33 cellular contexts compared by ENCODE assay signal in genomic region chr1:93728480-93729131, GRCh38. TPM values are rescaled to one million over a fixed set of nuclear protein-coding genes. Genes with fewer than 3 reads are reported as not detected.
DNase-seq lines count a peak whose midpoint lies in the region; ATAC-seq, FAIRE-seq and TF ChIP-seq lines count a peak whose summit lies in the region.
"Had no signal": no experiment of that assay in that cellular context is flagged by ENCODE, and none has a peak within 500 bp of the region (broad histone marks: within the 10 kb centered on the region; RNA-seq: fewer than 3 reads in every experiment).

No MANE protein-coding gene starts in this region.

- H2BK120ac ChIP-seq in IMR-90 (ENCODE audit: low read depth, low read length): no peak overlapping the region

- no peak for TF ChIP-seq POLR2A in IMR-90 (IDR thresholded peaks at IDR 0.05; ENCODE audit: low read depth, low read length)
- no peak for TF ChIP-seq POLR2A in K562 (conservative IDR thresholded peaks at IDR 0.05)

- no peaks in the 10 kb centered on the region for H3K79me1 ChIP-seq in IMR-90 (ENCODE audit: low read depth in 1 of 2, low read length in 2 of 2)

- POLR2A ChIA-PET in IMR-90 (lab: Charles Lee; ENCODE audit: unreplicated experiment) (no interaction called here), K562 (lab: Yijun Ruan, JAX) (no interaction called here)

- no peak overlapping the region for H2BK5ac ChIP-seq in IMR-90 (ENCODE audit: low read depth, low read length, poor library complexity, severe bottlenecking)

- H3K9me3 Mint-ChIP-seq in immature natural killer cell: no peaks in the 10 kb centered on the region
- H3K9me3 Mint-ChIP-seq in activated naive CD4-positive, alpha-beta T cell treated with anti-CD3 and anti-CD28 coated beads, Interleukin-2, amount 10 ng/mL, durations not matched to agents 7 days and 5 days: no peaks in the 10 kb centered on the region
- H3K9me3 Mint-ChIP-seq: activated CD4-positive, alpha-beta T cell treated with anti-CD3 and anti-CD28 coated beads, Interleukin-2, amount 10 ng/mL, durations not matched to agents 24 days and 14 days; HFFc6; naive thymus-derived CD8-positive, alpha-beta T cell had no signal

- peaks cover 2% of the 10 kb centered on the region; the same call in 1 of the 2 replicates for H3K9me1 ChIP-seq in IMR-90 (ENCODE audit: insufficient read depth, low read length)
- no peaks in the 10 kb centered on the region for H3K9me1 ChIP-seq in K562 (ENCODE audit: control insufficient read depth, insufficient read depth, low read length)

- H4K20me1 ChIP-seq in IMR-90 (ENCODE audit: insufficient read depth, low read length) (no peaks in the 10 kb centered on the region), K562 (replicated peaks; ENCODE audit: control insufficient read depth, insufficient read depth, low read length) (no peaks in the 10 kb centered on the region)

- H3K4me3 ChIP-seq in IMR-90 (ENCODE audit: insufficient read depth, low read depth, low read length): no peak overlapping the region
- no peak overlapping the region for H3K4me3 ChIP-seq in K562
- H3K4me3 ChIP-seq in lower lobe of right lung: no peak overlapping the region
- H3K4me3 ChIP-seq: colonic mucosa, SJSA1, skin epidermis, suprapubic skin, upper lobe of left lung had no signal

- H3K27me3 ChIP-seq in IMR-90 (ENCODE audit: control insufficient read depth, insufficient read depth, low read length) (no peaks in the 10 kb centered on the region), K562 (ENCODE audit: control insufficient read depth in 2 of 2, insufficient read depth in 2 of 2, low read length in 2 of 2) (peaks cover 8 to 28% of the 10 kb centered on the region in 2 experiments), lower lobe of right lung (ENCODE audit: low read depth) (no peaks in the 10 kb centered on the region)
- H3K27me3 ChIP-seq: colonic mucosa, SJSA1, suprapubic skin, upper lobe of left lung had no signal

- no peak overlapping the region for H3K18ac ChIP-seq in IMR-90 (ENCODE audit: low read depth, low read length)

- H3K4ac ChIP-seq in IMR-90 (ENCODE audit: low read depth, low read length): no peak overlapping the region

- no peak overlapping the region for H3K23ac ChIP-seq in IMR-90 (ENCODE audit: low read depth, low read length)

- TF ChIP-seq RAD21 in IMR-90 (IDR thresholded peaks at IDR 0.05; ENCODE audit: low read length) (no peak), K562 (CRISPR knock-in tag; conservative IDR thresholded peaks at IDR 0.05 in 1 of 2, IDR thresholded peaks at IDR 0.05 in 1 of 2) (no peak)

- H3K4me2 ChIP-seq in IMR-90 (ENCODE audit: low read depth, low read length) (no peak overlapping the region), K562 (ENCODE audit: insufficient read depth, low read length) (no peak overlapping the region; the same call in 1 of the 2 replicates)

- no peak overlapping the region for H4K5ac ChIP-seq in IMR-90 (ENCODE audit: low read depth, low read length)

- no peak overlapping the region for H3K4me3 Mint-ChIP-seq in immature natural killer cell
- H3K4me3 Mint-ChIP-seq in activated naive CD4-positive, alpha-beta T cell treated with anti-CD3 and anti-CD28 coated beads, Interleukin-2, amount 10 ng/mL, durations not matched to agents 7 days and 5 days: no peak overlapping the region
- H3K4me3 Mint-ChIP-seq: activated CD4-positive, alpha-beta T cell treated with anti-CD3 and anti-CD28 coated beads, Interleukin-2, amount 10 ng/mL, durations not matched to agents 24 days and 14 days; activated naive CD8-positive, alpha-beta T cell; HFFc6; naive thymus-derived CD8-positive, alpha-beta T cell had no signal

- no peaks in the 10 kb centered on the region for H3K79me2 ChIP-seq in K562 (ENCODE audit: control insufficient read depth, insufficient read depth, low read length)

- 87% methylated on average over 3 of the region's 13 CpGs; no CpG with 5 or more reads in 1 of the 2 experiments for WGBS in IMR-90 (ENCODE audit: extremely low coverage in 2 of 2, insufficient read length in 1 of 2), 2 experiments
- WGBS in K562 (ENCODE audit: insufficient coverage, low coverage, missing lambda C conversion rate): 13% methylated on average over 13 of the region's 13 CpGs

- H3K27me3 Mint-ChIP-seq in immature natural killer cell (ENCODE audit: low read depth in 3 of 3): peaks cover 2 to 4% (median 2%) of the 10 kb centered on the region in 3 donors
- peaks cover 9% of the 10 kb centered on the region for H3K27me3 Mint-ChIP-seq in activated naive CD4-positive, alpha-beta T cell treated with anti-CD3 and anti-CD28 coated beads, Interleukin-2, amount 10 ng/mL, durations not matched to agents 7 days and 5 days
- H3K27me3 Mint-ChIP-seq: activated naive CD8-positive, alpha-beta T cell had no signal

- H3K36me3 Mint-ChIP-seq in immature natural killer cell: no peaks in the 10 kb centered on the region
- H3K36me3 Mint-ChIP-seq in activated naive CD4-positive, alpha-beta T cell treated with anti-CD3 and anti-CD28 coated beads, Interleukin-2, amount 10 ng/mL, durations not matched to agents 7 days and 5 days: no peaks in the 10 kb centered on the region
- H3K36me3 Mint-ChIP-seq: activated naive CD8-positive, alpha-beta T cell; naive thymus-derived CD8-positive, alpha-beta T cell had no signal

- no peak overlapping the region for H3K27ac ChIP-seq in IMR-90 (ENCODE audit: insufficient read depth, low read length)
- no peak overlapping the region for H3K27ac ChIP-seq in K562 (ENCODE audit: extremely low read depth, low read depth, low read length)
- no peak overlapping the region for H3K27ac ChIP-seq in lower lobe of right lung
- H3K27ac ChIP-seq: C4-2B, colonic mucosa, epithelial cell of prostate, SJSA1, skin epidermis, suprapubic skin, upper lobe of left lung had no signal

- TF ChIP-seq CTCF in IMR-90 (conservative IDR thresholded peaks at IDR 0.05; ENCODE audit: low read depth, low read length) (no peak), K562 (IDR thresholded peaks at IDR 0.05 in 2 of 3, conservative IDR thresholded peaks at IDR 0.05 in 1 of 3; ENCODE audit: insufficient read depth in 2 of 3, low read depth in 1 of 3, low read length in 3 of 3) (no peak), lower lobe of right lung (IDR thresholded peaks at IDR 0.05) (no peak)

- H2AK5ac ChIP-seq in IMR-90 (ENCODE audit: low read depth, low read length): peak overlapping the region; percentile 21; the same call in 1 of the 2 replicates

- H3K4me1 Mint-ChIP-seq in immature natural killer cell: no peaks in the 10 kb centered on the region
- no peaks in the 10 kb centered on the region for H3K4me1 Mint-ChIP-seq in activated naive CD4-positive, alpha-beta T cell treated with anti-CD3 and anti-CD28 coated beads, Interleukin-2, amount 10 ng/mL, durations not matched to agents 7 days and 5 days
- H3K4me1 Mint-ChIP-seq: activated CD4-positive, alpha-beta T cell treated with anti-CD3 and anti-CD28 coated beads, Interleukin-2, amount 10 ng/mL, durations not matched to agents 24 days and 14 days; naive thymus-derived CD8-positive, alpha-beta T cell had no signal

- H3K56ac ChIP-seq in IMR-90 (ENCODE audit: extremely low read depth, insufficient read depth, low read length): no peak overlapping the region

- in situ Hi-C loops in IMR-90 (cut with MboI; ENCODE audit: low sequenced_read_pairs) (no loop called here), K562 (cut with MboI) (no loop called here)

- no peak for ATAC-seq in IMR-90 (ENCODE audit: low read depth)
- ATAC-seq in K562: no peak
- peak; percentile 88 for ATAC-seq in left ventricle myocardium superior
- ATAC-seq in lower lobe of right lung: no peak
- ATAC-seq: naive thymus-derived CD8-positive, alpha-beta T cell had no signal

- no peak overlapping the region for H4K8ac ChIP-seq in IMR-90 (ENCODE audit: low read depth in 2 of 2, low read length in 2 of 2)

- CTCF ChIA-PET in IMR-90 (lab: Yijun Ruan, JAX): no interaction called here
- CTCF ChIA-PET in K562 (lab: Yijun Ruan, JAX; ENCODE audit: low intra/inter-chr PET ratio): no interaction called here
- CTCF ChIA-PET in activated naive CD4-positive, alpha-beta T cell treated with anti-CD3 and anti-CD28 coated beads, Interleukin-2, amount 10 ng/mL, durations not matched to agents 7 days and 5 days (lab: Charles Lee): no interaction called here

- H3K14ac ChIP-seq in IMR-90 (replicated peaks; ENCODE audit: low read depth, low read length): no peak overlapping the region

- FAIRE-seq in K562 (lab: Jason Lieb, UNC): no peak
- FAIRE-seq: bronchial epithelial cell, GM19239, RCC 7860 had no signal

- no peak overlapping the region for H2AK9ac ChIP-seq in IMR-90 (replicated peaks; ENCODE audit: low read depth, low read length, poor library complexity)

- H3K27ac Mint-ChIP-seq in immature natural killer cell: no peak overlapping the region
- no peak overlapping the region for H3K27ac Mint-ChIP-seq in activated naive CD4-positive, alpha-beta T cell treated with anti-CD3 and anti-CD28 coated beads, Interleukin-2, amount 10 ng/mL, durations not matched to agents 7 days and 5 days
- H3K27ac Mint-ChIP-seq: activated CD4-positive, alpha-beta T cell treated with anti-CD3 and anti-CD28 coated beads, Interleukin-2, amount 10 ng/mL, durations not matched to agents 24 days and 14 days; activated naive CD8-positive, alpha-beta T cell; HFFc6; naive thymus-derived CD8-positive, alpha-beta T cell had no signal

- TF ChIP-seq EP300 in K562 (IDR thresholded peaks at IDR 0.05; ENCODE audit: low read length): no peak

- no peak overlapping the region for H4K91ac ChIP-seq in IMR-90 (ENCODE audit: insufficient read depth, low read depth, low read length)

- H2BK15ac ChIP-seq in IMR-90 (ENCODE audit: low read depth, low read length): no peak overlapping the region

- no peak overlapping the region for H2BK20ac ChIP-seq in IMR-90 (ENCODE audit: low read depth, low read length)

- intact Hi-C loops in IMR-90 (cut with micrococcal nuclease) (no loop called here), K562 (cut with micrococcal nuclease) (no loop called here), left ventricle myocardium superior (cut with micrococcal nuclease) (no loop called here), lower lobe of right lung (cut with DNase I) (no loop called here)

- no TSS peak for BruUV-seq in IMR-90 (replicated peaks; lab: Mats Ljungman, UMichigan)
- BruUV-seq in K562 (replicated peaks; lab: Mats Ljungman, UMichigan): no TSS peak

- dilution Hi-C loops in IMR-90 (cut with HindIII; ENCODE audit: low sequenced_read_pairs, unreplicated experiment): no loop called here

- no peak overlapping the region for H3K9ac ChIP-seq in IMR-90 (ENCODE audit: low read depth, low read length)
- no peak overlapping the region for H3K9ac ChIP-seq in K562 (ENCODE audit: insufficient read depth in 1 of 2, low read depth in 2 of 2, low read length in 2 of 2)

- H3K4me1 ChIP-seq in IMR-90 (ENCODE audit: control insufficient read depth, insufficient read depth, low read length) (peaks cover 2% of the 10 kb centered on the region; the same call in 1 of the 2 replicates), K562 (replicated peaks in 1 of 2; ENCODE audit: control insufficient read depth in 2 of 2, insufficient read depth in 2 of 2, low read length in 2 of 2) (no peaks in the 10 kb centered on the region), lower lobe of right lung (peaks cover 9% of the 10 kb centered on the region)
- H3K4me1 ChIP-seq: colonic mucosa had no signal

- H3K9me3 ChIP-seq in IMR-90 (ENCODE audit: control insufficient read depth, insufficient read depth, low read length) (no peaks in the 10 kb centered on the region), K562 (replicated peaks; ENCODE audit: control insufficient read depth, insufficient read depth, low read depth, low read length) (no peaks in the 10 kb centered on the region), lower lobe of right lung (no peaks in the 10 kb centered on the region)
- H3K9me3 ChIP-seq: colonic mucosa, SJSA1, suprapubic skin, upper lobe of left lung had no signal

- H3K36me3 ChIP-seq in IMR-90 (ENCODE audit: control insufficient read depth, insufficient read depth, low read length) (no peaks in the 10 kb centered on the region), K562 (ENCODE audit: control insufficient read depth, insufficient read depth, low read length) (no peaks in the 10 kb centered on the region), lower lobe of right lung (no peaks in the 10 kb centered on the region)
- H3K36me3 ChIP-seq: colonic mucosa, SJSA1, suprapubic skin, upper lobe of left lung had no signal

- no peak overlapping the region for H2AFZ ChIP-seq in IMR-90 (replicated peaks; ENCODE audit: low read length, poor library complexity)
- no peak overlapping the region for H2AFZ ChIP-seq in K562 (ENCODE audit: low read depth, low read length)

- DNase-seq in IMR-90 (no peak), K562 (ENCODE audit: extremely low read depth in 1 of 4, low spot score in 3 of 4) (no peak), left ventricle myocardium superior (peak; percentile 70), ureter (ENCODE audit: low spot score) (peak; percentile 57), immature natural killer cell (no peak), lower lobe of right lung (no peak)
- DNase-seq in activated naive CD4-positive, alpha-beta T cell treated with anti-CD3 and anti-CD28 coated beads, Interleukin-2, amount 10 ng/mL, durations not matched to agents 7 days and 5 days: no peak
- DNase-seq: activated CD4-positive, alpha-beta T cell treated with anti-CD3 and anti-CD28 coated beads, Interleukin-2, amount 10 ng/mL, durations not matched to agents 24 days and 14 days; activated effector memory CD4-positive, alpha-beta T cell treated with Interleukin-2 at 50 U/mL for 16 hours; activated T-cell treated with anti-CD3 and anti-CD28 coated beads, Interleukin-2, amount 50 U/mL, for 1 hour; colonic mucosa; DND-41; effector memory CD4-positive, alpha-beta T cell; GOT3; HFFc6; islet precursor cell; naive thymus-derived CD8-positive, alpha-beta T cell; NCI-H1105; NCI-H187 treated with DMSO at 0.1 percent for 48 hours; NCI-H774; occipital lobe; stimulated activated naive CD4-positive, alpha-beta T cell treated with Interleukin-2 at 50 U/mL for 16 hours; T1000; upper lobe of left lung had no signal

RNA-seq across cellular contexts. Expression of gene BCAR3, which starts 47.0 kb away (rescaled TPM):
- total RNA-seq in IMR-90 (2012; rRNA removed) (46.4 TPM in 2 replicates), K562 (2014; rRNA removed) (2.8 and 4.2 TPM in 2 replicates), K562 (2014; rRNA removed; fragmentation: Illumina TruSeq; extraction: Trizol) (4.8 and 6.9 TPM in 2 replicates), K562 (2015; rRNA removed; fragmentation: Illumina TruSeq; extraction: Trizol) (2.1 and 2.8 TPM in 2 replicates), K562 (2021) (3.6 and 3.8 TPM in 2 replicates), left ventricle myocardium superior (15.2 TPM), ureter (26.7 TPM), lower lobe of right lung (24.9 TPM)
- polyA plus RNA-seq in IMR-90 (2012; rRNA removed) (41.4 and 47.9 TPM in 2 replicates), K562 (2011; rRNA removed) (1.8 and 2.0 TPM in 2 replicates), K562 (2014; fragmentation: Illumina TruSeq; extraction: Trizol) (3.2 and 3.6 TPM in 2 replicates), K562 (2014; fragmentation: Nextera tagmentation; extraction: Ambion mirVana) (1 to 10 TPM; 5.4 to 6.3 TPM), K562 (2014; rRNA removed) (4.0 and 5.4 TPM in 2 replicates), immature natural killer cell (under 1 TPM in 2 of 3 donors, not detected in 1; 0.27 to 0.43 TPM)
- polyA plus RNA-seq in IMR-90 (2012; cell fraction: cytosol; rRNA removed): 28.9 and 33.4 TPM in 2 replicates
- 41.5 and 54.4 TPM in 2 replicates for polyA plus RNA-seq in IMR-90 (2012; cell fraction: nucleus; rRNA removed; ENCODE audit: low replicate concordance)
- 0.93 and 1.4 TPM in 2 replicates for total RNA-seq in K562 (2011; cell fraction: chromatin; rRNA removed; ENCODE audit: low replicate concordance)
- 1.2 and 1.3 TPM in 2 replicates for total RNA-seq in K562 (2011; cell fraction: nucleolus; rRNA removed)
- total RNA-seq in K562 (2011; cell fraction: nucleoplasm; rRNA removed): 0.73 and 1.5 TPM in 2 replicates
- 0.75 and 1.1 TPM in 2 replicates for polyA plus RNA-seq in K562 (2011; cell fraction: cytosol; rRNA removed)
- 0.97 and 1.2 TPM in 2 replicates for polyA plus RNA-seq in K562 (2011; cell fraction: nucleus; rRNA removed)
- polyA plus RNA-seq in K562 (2012): 1.4 and 2.7 TPM in 2 replicates
- polyA minus RNA-seq in K562 (2011; rRNA and poly(A)+ RNA removed): 0.60 and 1.4 TPM in 2 replicates
- 0.57 and 3.0 TPM in 2 replicates for polyA minus RNA-seq in K562 (2011; cell fraction: cytosol; rRNA and poly(A)+ RNA removed)
- polyA minus RNA-seq in K562 (2011; cell fraction: nucleus; rRNA and poly(A)+ RNA removed): 0.67 and 2.1 TPM in 2 replicates

Comparison
In these comparisons a context has a peak if more than half of its experiments do, and no peak if none do; other contexts are left out.
1. DNase-seq: peak in left ventricle myocardium superior (single experiment) and ureter (single experiment); none in IMR-90 (single experiment), K562 (0 of 4), immature natural killer cell (0 of 3), activated naive CD4-positive, alpha-beta T cell treated with anti-CD3 and anti-CD28 coated beads, Interleukin-2, amount 10 ng/mL, durations not matched to agents 7 days and 5 days (single experiment) and lower lobe of right lung (single experiment).